ENCODE assay signal across 8 cellular contexts in the genomic region with DNA sequence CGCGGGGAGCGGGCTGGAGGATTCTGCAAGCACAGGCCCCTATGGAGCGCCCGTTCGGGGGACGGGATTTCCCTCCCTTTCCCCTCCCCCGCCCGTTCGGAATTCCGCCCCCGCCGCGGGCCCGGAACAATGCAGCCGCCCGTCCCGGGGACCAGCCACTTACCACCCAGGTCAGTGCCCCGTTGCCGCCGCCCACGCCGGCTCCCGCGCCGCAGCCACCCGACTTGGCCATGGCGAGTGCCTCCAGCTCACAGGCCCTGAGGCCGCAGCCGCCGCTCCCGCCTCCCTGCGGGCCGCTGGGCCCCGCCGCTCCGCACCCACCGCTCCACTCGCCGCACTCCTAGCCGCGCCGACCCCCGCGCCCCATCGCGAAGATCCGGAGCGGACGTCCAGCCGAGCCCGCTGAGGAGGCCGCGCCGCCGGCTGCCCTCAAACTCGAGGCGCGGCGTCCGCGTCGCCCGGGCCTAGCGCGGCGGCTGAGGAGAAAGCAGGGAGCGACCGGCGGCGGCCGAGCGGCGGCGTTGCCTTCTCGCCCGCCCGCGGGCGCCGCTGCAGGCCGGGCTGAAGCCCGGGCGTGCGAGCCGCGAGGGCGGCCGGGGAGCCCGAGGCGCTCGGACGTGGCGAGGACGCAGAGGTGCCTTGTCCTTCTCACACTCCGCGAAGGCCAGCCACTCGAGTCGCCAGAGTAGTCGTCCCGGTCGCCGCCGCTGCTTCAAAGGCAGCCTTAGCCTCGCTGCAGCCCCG. TPM values are rescaled to one million over a fixed set of nuclear protein-coding genes. Genes with fewer than 3 reads are reported as not detected.
A peak's percentile ranks its signal among the peaks of the same experiment; 100 is the strongest.
DNase-seq lines count a peak whose midpoint lies in the region; ATAC-seq, FAIRE-seq and TF ChIP-seq lines count a peak whose summit lies in the region.

No MANE protein-coding gene starts in this region.

- H3K9me3 ChIP-seq in SJCRH30 (replicated peaks): no peaks in the 10 kb centered on the region
- H3K9me3 ChIP-seq in pancreas: no peaks in the 10 kb centered on the region
- no peaks in the 10 kb centered on the region for H3K9me3 ChIP-seq in tibial nerve

- peak; percentile 50 to 52 for DNase-seq in NCI-H524 (lab: John Stamatoyannopoulos, UW)
- no peak for DNase-seq in NCI-H524 treated with DMSO at 0.1 percent for 48 hours (lab: John Stamatoyannopoulos, UW)
- DNase-seq in SJCRH30: peak; percentile 71 to 74
- DNase-seq in activated naive CD4-positive, alpha-beta T cell treated with anti-CD3 and anti-CD28 coated beads, Interleukin-2, amount 50 U/mL, for 72 hours (ENCODE audit: low spot score in 2 of 2): peak; percentile 55 to 83
- peak; percentile 82 for DNase-seq in Right ventricle myocardium superior
- peak; percentile 64 to 87 (median 75) for DNase-seq in pancreas
- peak; percentile 53 to 58 for DNase-seq in tibial nerve (ENCODE audit: low spot score in 2 of 2)

- no peaks in the 10 kb centered on the region for H3K9me3 Mint-ChIP-seq in activated naive CD4-positive, alpha-beta T cell treated with anti-CD3 and anti-CD28 coated beads, Interleukin-2, amount 50 U/mL, for 72 hours

- intact Hi-C loops in Right ventricle myocardium superior (cut with DNase I): loop anchor here (5.0 kb wide), 1 partner anchor 128 kb away; the partner anchor contains the start of gene OXSM
- intact Hi-C loops in pancreas (cut with DNase I): loop anchor here in 1 of 3 donors (10.0 kb wide), 1 partner anchor 121 kb away; the partner anchor contains the start of gene NGLY1

- 0% methylated on average over 78 to 106 of the region's 106 CpGs for WGBS in pancreas, 2 donors
- WGBS in tibial nerve, 2 donors: 0 to 2% methylated on average over 43 to 59 of the region's 106 CpGs

- peaks cover 11% of the 10 kb centered on the region for H3K4me1 ChIP-seq in SJCRH30
- H3K4me1 ChIP-seq in pancreas: peaks cover 25 to 37% (median 26%) of the 10 kb centered on the region in 3 donors
- peaks cover 0 to 52% (median 23%) of the 10 kb centered on the region in 4 donors for H3K4me1 ChIP-seq in tibial nerve

- TF ChIP-seq EP300 in tibial nerve (IDR thresholded peaks at IDR 0.05): peak in 1 of 2 donors; percentile 8

- no peak for TF ChIP-seq POLR2A in tibial nerve (IDR thresholded peaks at IDR 0.05)

- ATAC-seq in HG02938 (IDR thresholded peaks at IDR 0.05; ENCODE audit: unreplicated experiment) (peak; percentile 29), Right ventricle myocardium superior (ENCODE audit: poor library complexity) (peak; percentile 67), pancreas (peak; percentile 53 to 64 (median 60))
- ATAC-seq in activated naive CD4-positive, alpha-beta T cell treated with anti-CD3 and anti-CD28 coated beads, Interleukin-2, amount 50 U/mL, for 72 hours: peak; percentile 46 to 51

- H3K36me3 Mint-ChIP-seq in activated naive CD4-positive, alpha-beta T cell treated with anti-CD3 and anti-CD28 coated beads, Interleukin-2, amount 50 U/mL, for 72 hours: peaks cover 12 to 20% of the 10 kb centered on the region in 2 donors

- FAIRE-seq in pancreas (lab: Jason Lieb, UNC): no peak

- peak overlapping the region; percentile 85 for H3K4me3 ChIP-seq in SJCRH30
- H3K4me3 ChIP-seq in pancreas: peak overlapping the region; percentile 58 to 76 (median 66)
- peak overlapping the region; percentile 69 to 82 (median 76) for H3K4me3 ChIP-seq in tibial nerve

- no peaks in the 10 kb centered on the region for H3K27me3 ChIP-seq in SJCRH30
- H3K27me3 ChIP-seq in pancreas: no peaks in the 10 kb centered on the region
- H3K27me3 ChIP-seq in tibial nerve: no peaks in the 10 kb centered on the region

- peak overlapping the region; percentile 97 to 100 for H3K27ac Mint-ChIP-seq in activated naive CD4-positive, alpha-beta T cell treated with anti-CD3 and anti-CD28 coated beads, Interleukin-2, amount 50 U/mL, for 72 hours

- TF ChIP-seq CTCF in pancreas (IDR thresholded peaks at IDR 0.05) (no peak), tibial nerve (IDR thresholded peaks at IDR 0.05) (no peak)

- H3K36me3 ChIP-seq in SJCRH30 (no peaks in the 10 kb centered on the region), pancreas (no peaks in the 10 kb centered on the region), tibial nerve (no peaks in the 10 kb centered on the region)

- H3K27ac ChIP-seq in SJCRH30 (peak overlapping the region; percentile 73), pancreas (peak overlapping the region; percentile 82 to 97 (median 94)), tibial nerve (peak overlapping the region; percentile 95 to 99 (median 97))

RNA-seq across cellular contexts. Expression of gene TOP2B, which starts 0.5 kb away (rescaled TPM):
- 231 and 247 TPM in 2 replicates for total RNA-seq in SJCRH30 (2014; rRNA removed; shearing (Covaris generic))
- total RNA-seq in activated naive CD4-positive, alpha-beta T cell treated with anti-CD3 and anti-CD28 coated beads, Interleukin-2, amount 50 U/mL, for 72 hours: 100 to 1,000 TPM in 1 of 2 donors, 10 to 100 TPM in 1; 93.8 to 125 TPM
- total RNA-seq in Right ventricle myocardium superior: 84.3 TPM
- total RNA-seq in pancreas: 10 to 100 TPM; 28.9 to 67.7 (median 40.2) TPM
- polyA plus RNA-seq in pancreas: 10 to 100 TPM; 17.7 to 48.6 TPM
- 100 to 1,000 TPM in 2 of 4 donors, 10 to 100 TPM in 2; 85.3 to 121 (median 99.3) TPM for total RNA-seq in tibial nerve
